Comparison of ENCODE assay signal across 8 cellular contexts in the genomic region with DNA sequence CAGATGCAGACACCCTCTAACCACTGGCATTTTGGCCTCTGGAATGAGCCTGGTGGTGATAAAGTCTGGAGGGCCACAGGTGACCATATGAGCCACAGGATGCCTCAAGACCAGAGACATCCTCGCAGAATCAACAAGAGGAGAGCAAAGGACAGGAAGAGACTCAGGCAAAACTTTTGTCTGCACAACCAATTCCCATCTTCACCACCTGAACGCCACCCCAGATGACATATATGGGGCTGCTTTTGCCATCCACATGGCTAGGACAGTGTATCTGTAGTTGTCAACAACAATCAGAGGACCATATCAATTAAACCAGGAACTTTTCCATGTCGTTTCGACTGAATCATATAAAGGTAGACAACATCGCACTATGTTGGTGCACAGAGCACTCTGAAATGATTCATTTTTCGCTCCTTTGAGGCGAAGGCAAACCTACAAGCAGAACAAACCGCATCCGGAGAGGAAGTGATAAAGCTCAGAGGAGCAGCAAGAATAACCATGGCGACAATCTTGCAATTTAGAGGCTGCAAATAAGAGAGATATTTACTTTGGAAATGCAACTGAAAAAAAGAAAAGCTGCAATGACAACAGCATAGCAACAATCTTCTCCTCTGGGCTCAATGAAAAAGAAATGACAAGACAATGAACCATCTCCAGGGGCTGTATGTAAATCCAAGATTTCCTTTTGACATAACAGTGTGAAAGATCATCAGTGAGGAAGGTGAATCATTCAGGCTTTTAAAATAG.
DNase-seq lines count a peak whose midpoint lies in the region; ATAC-seq lines count a peak whose summit lies in the region.

No MANE protein-coding gene starts in this region.

- peaks cover 19% of the 10 kb centered on the region for H3K4me1 ChIP-seq in SJCRH30

- H3K27ac Mint-ChIP-seq in activated naive CD8-positive, alpha-beta T cell treated with anti-CD3 and anti-CD28 coated beads for 36 hours, result peak overlapping the region; percentile 98

- no peaks in the 10 kb centered on the region for H3K27me3 ChIP-seq in SJCRH30

- peaks cover 81% of the 10 kb centered on the region for H3K4me1 Mint-ChIP-seq in activated naive CD8-positive, alpha-beta T cell treated with anti-CD3 and anti-CD28 coated beads for 36 hours

- ATAC-seq in GM19023 (IDR thresholded peaks at IDR 0.05; ENCODE audit: unreplicated experiment) (peak; percentile 57), HG03060 (IDR thresholded peaks at IDR 0.05; ENCODE audit: low read depth, unreplicated experiment) (peak; percentile 52), left colon (no peak)

- no peaks in the 10 kb centered on the region for H3K36me3 ChIP-seq in SJCRH30

- H3K36me3 Mint-ChIP-seq in activated naive CD8-positive, alpha-beta T cell treated with anti-CD3 and anti-CD28 coated beads for 36 hours, result peaks cover 29% of the 10 kb centered on the region

- H3K27me3 Mint-ChIP-seq in activated naive CD8-positive, alpha-beta T cell treated with anti-CD3 and anti-CD28 coated beads for 36 hours, result no peaks in the 10 kb centered on the region

- no peaks in the 10 kb centered on the region for H3K9me3 ChIP-seq in SJCRH30 (replicated peaks)

- no peak for DNase-seq in SJCRH30
- peak; percentile 68 for DNase-seq in activated naive CD8-positive, alpha-beta T cell treated with anti-CD3 and anti-CD28 coated beads for 36 hours
- peak in 2 of 3 donors; percentile 47 to 57 for DNase-seq in stimulated activated CD4-positive, alpha-beta T cell treated with anti-CD3 and anti-CD28 coated beads, TNF-alpha, amount 100 ng/mL, for 1 hour (ENCODE audit: low read depth in 3 of 3, low spot score in 1 of 3)
- no peak for DNase-seq in NCI-H345 (lab: John Stamatoyannopoulos, UW)
- no peak for DNase-seq in OCI-M2 (lab: John Stamatoyannopoulos, UW; ENCODE audit: unreplicated experiment)
- DNase-seq in left colon, result no peak

- intact Hi-C loops in left colon (cut with DNase I, micrococcal nuclease), result no loop called here

- H3K4me3 Mint-ChIP-seq in activated naive CD8-positive, alpha-beta T cell treated with anti-CD3 and anti-CD28 coated beads for 36 hours, result peak overlapping the region; percentile 55

- H3K9me3 Mint-ChIP-seq in activated naive CD8-positive, alpha-beta T cell treated with anti-CD3 and anti-CD28 coated beads for 36 hours, result peaks cover 6% of the 10 kb centered on the region

- H3K4me3 ChIP-seq in SJCRH30, result no peak overlapping the region

- H3K27ac ChIP-seq in SJCRH30, result peak overlapping the region; percentile 33

Comparison
In these comparisons a context has a peak if more than half of its experiments do, and no peak if none do; other contexts are left out.
1. DNase-seq: peak in activated naive CD8-positive, alpha-beta T cell treated with anti-CD3 and anti-CD28 coated beads for 36 hours (single experiment) and stimulated activated CD4-positive, alpha-beta T cell treated with anti-CD3 and anti-CD28 coated beads, TNF-alpha, amount 100 ng/mL, for 1 hour (2 of 3); none in SJCRH30 (0 of 2), NCI-H345 (single experiment), OCI-M2 (single experiment) and left colon (0 of 2).